9 cellular contexts compared by ENCODE assay signal in genomic region chr19:939922-940321, GRCh38. TPM values are rescaled to one million over a fixed set of nuclear protein-coding genes. Genes with fewer than 3 reads are reported as not detected.
A peak's percentile ranks its signal among the peaks of the same experiment; 100 is the strongest.
DNase-seq lines count a peak whose midpoint lies in the region; ATAC-seq and TF ChIP-seq lines count a peak whose summit lies in the region.
"Had no signal": no experiment of that assay in that cellular context is flagged by ENCODE, and none has a peak within 500 bp of the region (broad histone marks: within the 10 kb centered on the region; RNA-seq: fewer than 3 reads in every experiment).

No MANE protein-coding gene starts in this region.

- H2BK5ac ChIP-seq in H9 (ENCODE audit: insufficient read length, low read length): no peak overlapping the region

- peak overlapping the region; percentile 84 to 89 (median 85); a peak in 6 of 7 replicates for H3K27ac Mint-ChIP-seq in H9
- peak overlapping the region in 8 of 10 donors; percentile 29 to 89 (median 86) for H3K27ac Mint-ChIP-seq in naive thymus-derived CD8-positive, alpha-beta T cell

- no peaks in the 10 kb centered on the region for H3K36me3 ChIP-seq in A673 (ENCODE audit: insufficient read depth, low read length, poor library complexity, severe bottlenecking)
- H3K36me3 ChIP-seq in ascending aorta: no peaks in the 10 kb centered on the region

- H3K27me3 ChIP-seq in A673 (replicated peaks; ENCODE audit: insufficient read depth, low read depth, low read length, poor library complexity): no peaks in the 10 kb centered on the region
- no peaks in the 10 kb centered on the region for H3K27me3 ChIP-seq in H9 (ENCODE audit: insufficient read depth, low read length)
- no peaks in the 10 kb centered on the region for H3K27me3 ChIP-seq in ascending aorta

- 0 out of 4 replicates have a peak, but pooled peaks cover 0 to 3% of the 10 kb centered on the region in 2 experiments for H3K4me1 Mint-ChIP-seq in H9
- H3K4me1 Mint-ChIP-seq in naive thymus-derived CD8-positive, alpha-beta T cell: peaks cover 20 to 43% (median 42%) of the 10 kb centered on the region in 4 donors

- H3K9ac ChIP-seq in H9 (ENCODE audit: extremely low read depth, insufficient read length, low read length): no peak overlapping the region

- no peaks in the 10 kb centered on the region for H3K79me1 ChIP-seq in H9 (ENCODE audit: insufficient read depth, low read depth, low read length, poor library complexity, severe bottlenecking)

- intact Hi-C loops in A673 (cut with micrococcal nuclease; ENCODE audit: unreplicated experiment): no loop called here
- intact Hi-C loops in ascending aorta (cut with DNase I): loop anchor here (5.0 kb wide), 1 partner anchor 42 kb away; the partner anchor contains the start of gene WDR18

- no peak overlapping the region for H3K4ac ChIP-seq in H9 (ENCODE audit: low read depth, low read length)

- no peak overlapping the region for H3T11ph ChIP-seq in H9 (ENCODE audit: low read length)

- H3K4me1 ChIP-seq in A673 (ENCODE audit: insufficient read depth, low read length, poor library complexity, severe bottlenecking): peaks cover 14% of the 10 kb centered on the region
- H3K4me1 ChIP-seq in H9 (ENCODE audit: insufficient read depth, low read length): no peaks in the 10 kb centered on the region
- peaks cover 0 to 19% of the 10 kb centered on the region in 2 donors for H3K4me1 ChIP-seq in ascending aorta

- no peak overlapping the region for H2BK120ac ChIP-seq in H9 (ENCODE audit: low read depth, low read length, poor library complexity, severe bottlenecking)

- no peak overlapping the region for H2AFZ ChIP-seq in H9 (ENCODE audit: low read length)

- H3K27ac ChIP-seq in A673 (ENCODE audit: low read depth, low read length, poor library complexity, severe bottlenecking) (peak overlapping the region; percentile 41), H9 (ENCODE audit: insufficient read length, low read depth, low read length) (no peak overlapping the region), ascending aorta (peak overlapping the region; percentile 88)

- no peak for TF ChIP-seq CTCF in A673 (conservative IDR thresholded peaks at IDR 0.05; ENCODE audit: low read depth, low read length)
- no peak for TF ChIP-seq CTCF in H9 (conservative IDR thresholded peaks at IDR 0.05)
- no peak for TF ChIP-seq CTCF in ascending aorta (IDR thresholded peaks at IDR 0.05)

- H3K27me3 Mint-ChIP-seq in H9 (ENCODE audit: low read depth): no peaks in the 10 kb centered on the region; the same call in 1 of the 2 replicates
- H3K27me3 Mint-ChIP-seq in naive thymus-derived CD8-positive, alpha-beta T cell: no peaks in the 10 kb centered on the region

- CTCF ChIA-PET in A673 (lab: Charles Lee): no interaction called here

- H4K20me1 ChIP-seq in H9 (ENCODE audit: control insufficient read depth, insufficient read depth, insufficient read length): peaks cover 3% of the 10 kb centered on the region

- no peak overlapping the region for H2AK5ac ChIP-seq in H9 (ENCODE audit: insufficient read length, low read length)

- H2BK15ac ChIP-seq in H9 (ENCODE audit: low read depth, low read length): no peak overlapping the region

- H3K18ac ChIP-seq in H9 (ENCODE audit: insufficient read length, low read depth, low read length): no peak overlapping the region

- H3K36me3 Mint-ChIP-seq in H9 (ENCODE audit: insufficient read depth in 1 of 3, low read depth in 3 of 3): peaks cover 19 to 52% (median 50%) of the 10 kb centered on the region in 3 experiments; a peak in 6 of 7 replicates
- no peaks in the 10 kb centered on the region for H3K36me3 Mint-ChIP-seq in naive thymus-derived CD8-positive, alpha-beta T cell

- no peak overlapping the region for H4K8ac ChIP-seq in H9 (replicated peaks; ENCODE audit: insufficient read length, low read depth, low read length)

- no peak overlapping the region for H3K4me2 ChIP-seq in H9 (ENCODE audit: insufficient read depth, insufficient read length, low read length)

- no peak overlapping the region for H4K5ac ChIP-seq in H9 (ENCODE audit: insufficient read length, low read depth, low read length)

- POLR2A ChIA-PET in A673 (lab: Charles Lee; ENCODE audit: low non-redundant PET): no interaction called here
- POLR2A ChIA-PET in naive thymus-derived CD8-positive, alpha-beta T cell (lab: Charles Lee): interaction anchor here (0.6 to 1.4 kb wide), 2 partner anchors 44 to 98 kb away, joined by 3 to 5 read pairs; partner anchors contain the start of gene WDR18

- H3K9me3 Mint-ChIP-seq in H9: no peaks in the 10 kb centered on the region
- H3K9me3 Mint-ChIP-seq in naive thymus-derived CD8-positive, alpha-beta T cell: peaks cover 0 to 2% (median 0%) of the 10 kb centered on the region in 9 donors

- WGBS in H9 (ENCODE audit: extremely low coverage, insufficient read length, low lambda C conversion rate): no CpG with 5 or more reads among the region's 7 CpGs

- no peak overlapping the region for H2BK20ac ChIP-seq in H9 (ENCODE audit: low read depth, low read length, poor library complexity, severe bottlenecking)

- no peak overlapping the region for H3K23ac ChIP-seq in H9 (ENCODE audit: insufficient read length, low read depth, low read length)

- no peaks in the 10 kb centered on the region for H3K23me2 ChIP-seq in H9 (ENCODE audit: insufficient read length, low read depth, low read length, poor library complexity, severe bottlenecking)

- H3K4me3 Mint-ChIP-seq in H9: peak overlapping the region in 1 of 2 experiments; percentile 50; a peak in 2 of 5 replicates
- peak overlapping the region; percentile 61 to 91 (median 82) for H3K4me3 Mint-ChIP-seq in naive thymus-derived CD8-positive, alpha-beta T cell

- no peak overlapping the region for H3K14ac ChIP-seq in H9 (ENCODE audit: insufficient read depth, low read length)

- no peak overlapping the region for H2BK12ac ChIP-seq in H9 (ENCODE audit: insufficient read length, low read depth, low read length)

- ATAC-seq in naive thymus-derived CD8-positive, alpha-beta T cell: no peak
- no peak for ATAC-seq in GM21515 (IDR thresholded peaks at IDR 0.05; ENCODE audit: unreplicated experiment)
- no peak for ATAC-seq in HG02763 (IDR thresholded peaks at IDR 0.05; ENCODE audit: unreplicated experiment)

- H3K56ac ChIP-seq in H9 (ENCODE audit: insufficient read length, low read depth, low read length): no peak overlapping the region

- no TSS peak for BruUV-seq in A673 (replicated peaks; lab: Mats Ljungman, UMichigan)

- DNase-seq in A673 (ENCODE audit: low spot score): no peak
- DNase-seq in H9: no peak
- DNase-seq in ascending aorta (ENCODE audit: low spot score in 2 of 2): no peak
- DNase-seq in naive thymus-derived CD8-positive, alpha-beta T cell: no peak
- no peak for DNase-seq in foreskin melanocyte
- DNase-seq in T-helper 9 cell: no peak

- H3K4me3 ChIP-seq in A673 (ENCODE audit: low read depth, low read length, poor library complexity, severe bottlenecking) (no peak overlapping the region), ascending aorta (peak overlapping the region in 1 of 2 donors; percentile 58)

- H3K9me3 ChIP-seq in A673 (ENCODE audit: low read depth, low read length, poor library complexity, severe bottlenecking) (no peaks in the 10 kb centered on the region), H9 (ENCODE audit: control insufficient read depth, low read depth, low read length) (no peaks in the 10 kb centered on the region), ascending aorta (no peaks in the 10 kb centered on the region)

- peaks cover 10% of the 10 kb centered on the region; the same call in 1 of the 2 replicates for H3K79me2 ChIP-seq in H9 (ENCODE audit: insufficient read depth, low read length)

- no peak overlapping the region for H4K91ac ChIP-seq in H9 (ENCODE audit: insufficient read length, low read depth, low read length)

RNA-seq across cellular contexts. Expression of gene ARID3A, which starts 14.1 kb away (rescaled TPM):
- 19.6 and 26.3 TPM in 2 replicates for total RNA-seq in A673 (2021)
- total RNA-seq in H9 (2021): 98.3 and 104 TPM in 2 replicates
- total RNA-seq in ascending aorta: 55.3 TPM
- 1 to 10 TPM; 3.5 to 5.0 TPM for total RNA-seq in naive thymus-derived CD8-positive, alpha-beta T cell
- polyA plus RNA-seq in naive thymus-derived CD8-positive, alpha-beta T cell: under 1 TPM; 0.09 to 0.58 (median 0.16) TPM

RNA-seq across cellular contexts. Expression of gene KISS1R, which starts 22.8 kb away (rescaled TPM):
- 0.20 TPM in 1 of 2 replicates, not detected in the other for total RNA-seq in A673 (2021)
- total RNA-seq in H9 (2021): 3.3 and 5.9 TPM in 2 replicates
- not detected for total RNA-seq in ascending aorta
- total RNA-seq in naive thymus-derived CD8-positive, alpha-beta T cell: 1 to 10 TPM; 1.4 to 2.6 TPM
- under 1 TPM; 0.18 to 0.58 (median 0.52) TPM for polyA plus RNA-seq in naive thymus-derived CD8-positive, alpha-beta T cell
- total RNA-seq: posterior vena cava had no signal

RNA-seq across cellular contexts. Expression of gene R3HDM4, which starts 26.9 kb away (rescaled TPM):
- total RNA-seq in A673 (2021) (39.3 and 45.5 TPM in 2 replicates), H9 (2021) (66.2 and 66.4 TPM in 2 replicates), ascending aorta (81.5 TPM)
- 100 to 1,000 TPM; 179 to 184 TPM for total RNA-seq in naive thymus-derived CD8-positive, alpha-beta T cell
- polyA plus RNA-seq in naive thymus-derived CD8-positive, alpha-beta T cell: 100 to 1,000 TPM; 137 to 238 (median 182) TPM

RNA-seq across cellular contexts. Expression of gene WDR18, which starts 44.2 kb away (rescaled TPM):
- total RNA-seq in A673 (2021) (109 and 116 TPM in 2 replicates), H9 (2021) (94.7 and 101 TPM in 2 replicates), ascending aorta (65.7 TPM)
- 10 to 100 TPM; 50.6 to 54.1 TPM for total RNA-seq in naive thymus-derived CD8-positive, alpha-beta T cell
- 10 to 100 TPM; 51.2 to 72.7 (median 64.1) TPM for polyA plus RNA-seq in naive thymus-derived CD8-positive, alpha-beta T cell

RNA-seq across cellular contexts. Expression of gene RNU6-9, which starts 46.6 kb away (rescaled TPM):
- total RNA-seq in A673 (2021) (not detected in 2 replicates), H9 (2021) (not detected in 2 replicates), ascending aorta (not detected)
- total RNA-seq in naive thymus-derived CD8-positive, alpha-beta T cell: not detected
- polyA plus RNA-seq in naive thymus-derived CD8-positive, alpha-beta T cell: not detected
- total RNA-seq: posterior vena cava had no signal
